In the genomic region with DNA sequence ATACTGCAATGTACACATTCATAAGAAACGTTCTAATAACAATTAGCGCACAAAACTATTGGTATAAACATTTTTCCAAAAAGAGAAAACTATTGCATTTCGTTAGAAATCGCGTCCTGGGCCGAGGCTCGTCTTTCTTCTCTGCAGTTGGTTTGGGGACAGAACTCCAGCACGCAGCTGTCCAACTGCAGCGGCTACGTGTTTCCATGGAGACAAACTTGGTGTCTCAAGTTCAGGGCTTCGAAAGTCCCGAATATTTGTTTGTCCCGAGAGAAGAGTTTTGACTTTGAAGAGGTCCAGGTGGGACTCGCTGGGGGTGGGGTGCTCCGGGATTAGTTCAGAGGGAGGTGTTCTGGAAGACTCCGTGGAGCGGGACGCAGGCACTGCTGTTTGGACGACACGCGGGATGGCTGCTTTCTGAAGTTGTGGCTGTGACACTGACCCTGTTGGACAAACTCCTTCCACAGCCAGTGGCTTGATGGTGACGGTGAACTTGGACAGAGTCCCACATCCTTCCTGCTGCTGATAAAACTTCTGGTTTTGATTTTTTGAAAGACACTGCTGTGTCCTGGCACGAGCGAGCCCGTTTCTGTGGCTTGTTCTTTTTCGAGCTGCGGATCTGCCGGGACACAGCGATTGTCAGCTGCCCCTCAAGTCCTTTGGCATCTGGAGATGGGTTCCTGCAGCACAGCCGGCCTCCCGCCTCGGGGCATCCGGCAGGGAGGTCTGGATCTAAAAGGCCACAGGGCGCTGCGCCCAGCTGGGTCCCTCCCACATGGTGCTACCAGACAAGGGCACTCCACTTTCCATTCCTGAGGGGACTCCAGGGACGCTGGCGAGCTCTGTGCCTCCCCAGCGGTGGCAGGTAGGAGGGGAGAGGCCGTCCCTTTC, we compare ENCODE assay signal across 2 cellular contexts.
TF ChIP-seq lines count a peak whose summit lies in the region.

No MANE protein-coding gene starts in this region.

TF ChIP-seq in H1, 55 proteins besides CTCF, POLR2A, EP300 and RAD21:
- TF ChIP-seq, protein P1, sequence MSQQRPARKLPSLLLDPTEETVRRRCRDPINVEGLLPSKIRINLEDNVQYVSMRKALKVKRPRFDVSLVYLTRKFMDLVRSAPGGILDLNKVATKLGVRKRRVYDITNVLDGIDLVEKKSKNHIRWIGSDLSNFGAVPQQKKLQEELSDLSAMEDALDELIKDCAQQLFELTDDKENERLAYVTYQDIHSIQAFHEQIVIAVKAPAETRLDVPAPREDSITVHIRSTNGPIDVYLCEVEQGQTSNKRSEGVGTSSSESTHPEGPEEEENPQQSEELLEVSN (IDR thresholded peaks at IDR 0.05) = no peak
- TF ChIP-seq, protein P2, sequence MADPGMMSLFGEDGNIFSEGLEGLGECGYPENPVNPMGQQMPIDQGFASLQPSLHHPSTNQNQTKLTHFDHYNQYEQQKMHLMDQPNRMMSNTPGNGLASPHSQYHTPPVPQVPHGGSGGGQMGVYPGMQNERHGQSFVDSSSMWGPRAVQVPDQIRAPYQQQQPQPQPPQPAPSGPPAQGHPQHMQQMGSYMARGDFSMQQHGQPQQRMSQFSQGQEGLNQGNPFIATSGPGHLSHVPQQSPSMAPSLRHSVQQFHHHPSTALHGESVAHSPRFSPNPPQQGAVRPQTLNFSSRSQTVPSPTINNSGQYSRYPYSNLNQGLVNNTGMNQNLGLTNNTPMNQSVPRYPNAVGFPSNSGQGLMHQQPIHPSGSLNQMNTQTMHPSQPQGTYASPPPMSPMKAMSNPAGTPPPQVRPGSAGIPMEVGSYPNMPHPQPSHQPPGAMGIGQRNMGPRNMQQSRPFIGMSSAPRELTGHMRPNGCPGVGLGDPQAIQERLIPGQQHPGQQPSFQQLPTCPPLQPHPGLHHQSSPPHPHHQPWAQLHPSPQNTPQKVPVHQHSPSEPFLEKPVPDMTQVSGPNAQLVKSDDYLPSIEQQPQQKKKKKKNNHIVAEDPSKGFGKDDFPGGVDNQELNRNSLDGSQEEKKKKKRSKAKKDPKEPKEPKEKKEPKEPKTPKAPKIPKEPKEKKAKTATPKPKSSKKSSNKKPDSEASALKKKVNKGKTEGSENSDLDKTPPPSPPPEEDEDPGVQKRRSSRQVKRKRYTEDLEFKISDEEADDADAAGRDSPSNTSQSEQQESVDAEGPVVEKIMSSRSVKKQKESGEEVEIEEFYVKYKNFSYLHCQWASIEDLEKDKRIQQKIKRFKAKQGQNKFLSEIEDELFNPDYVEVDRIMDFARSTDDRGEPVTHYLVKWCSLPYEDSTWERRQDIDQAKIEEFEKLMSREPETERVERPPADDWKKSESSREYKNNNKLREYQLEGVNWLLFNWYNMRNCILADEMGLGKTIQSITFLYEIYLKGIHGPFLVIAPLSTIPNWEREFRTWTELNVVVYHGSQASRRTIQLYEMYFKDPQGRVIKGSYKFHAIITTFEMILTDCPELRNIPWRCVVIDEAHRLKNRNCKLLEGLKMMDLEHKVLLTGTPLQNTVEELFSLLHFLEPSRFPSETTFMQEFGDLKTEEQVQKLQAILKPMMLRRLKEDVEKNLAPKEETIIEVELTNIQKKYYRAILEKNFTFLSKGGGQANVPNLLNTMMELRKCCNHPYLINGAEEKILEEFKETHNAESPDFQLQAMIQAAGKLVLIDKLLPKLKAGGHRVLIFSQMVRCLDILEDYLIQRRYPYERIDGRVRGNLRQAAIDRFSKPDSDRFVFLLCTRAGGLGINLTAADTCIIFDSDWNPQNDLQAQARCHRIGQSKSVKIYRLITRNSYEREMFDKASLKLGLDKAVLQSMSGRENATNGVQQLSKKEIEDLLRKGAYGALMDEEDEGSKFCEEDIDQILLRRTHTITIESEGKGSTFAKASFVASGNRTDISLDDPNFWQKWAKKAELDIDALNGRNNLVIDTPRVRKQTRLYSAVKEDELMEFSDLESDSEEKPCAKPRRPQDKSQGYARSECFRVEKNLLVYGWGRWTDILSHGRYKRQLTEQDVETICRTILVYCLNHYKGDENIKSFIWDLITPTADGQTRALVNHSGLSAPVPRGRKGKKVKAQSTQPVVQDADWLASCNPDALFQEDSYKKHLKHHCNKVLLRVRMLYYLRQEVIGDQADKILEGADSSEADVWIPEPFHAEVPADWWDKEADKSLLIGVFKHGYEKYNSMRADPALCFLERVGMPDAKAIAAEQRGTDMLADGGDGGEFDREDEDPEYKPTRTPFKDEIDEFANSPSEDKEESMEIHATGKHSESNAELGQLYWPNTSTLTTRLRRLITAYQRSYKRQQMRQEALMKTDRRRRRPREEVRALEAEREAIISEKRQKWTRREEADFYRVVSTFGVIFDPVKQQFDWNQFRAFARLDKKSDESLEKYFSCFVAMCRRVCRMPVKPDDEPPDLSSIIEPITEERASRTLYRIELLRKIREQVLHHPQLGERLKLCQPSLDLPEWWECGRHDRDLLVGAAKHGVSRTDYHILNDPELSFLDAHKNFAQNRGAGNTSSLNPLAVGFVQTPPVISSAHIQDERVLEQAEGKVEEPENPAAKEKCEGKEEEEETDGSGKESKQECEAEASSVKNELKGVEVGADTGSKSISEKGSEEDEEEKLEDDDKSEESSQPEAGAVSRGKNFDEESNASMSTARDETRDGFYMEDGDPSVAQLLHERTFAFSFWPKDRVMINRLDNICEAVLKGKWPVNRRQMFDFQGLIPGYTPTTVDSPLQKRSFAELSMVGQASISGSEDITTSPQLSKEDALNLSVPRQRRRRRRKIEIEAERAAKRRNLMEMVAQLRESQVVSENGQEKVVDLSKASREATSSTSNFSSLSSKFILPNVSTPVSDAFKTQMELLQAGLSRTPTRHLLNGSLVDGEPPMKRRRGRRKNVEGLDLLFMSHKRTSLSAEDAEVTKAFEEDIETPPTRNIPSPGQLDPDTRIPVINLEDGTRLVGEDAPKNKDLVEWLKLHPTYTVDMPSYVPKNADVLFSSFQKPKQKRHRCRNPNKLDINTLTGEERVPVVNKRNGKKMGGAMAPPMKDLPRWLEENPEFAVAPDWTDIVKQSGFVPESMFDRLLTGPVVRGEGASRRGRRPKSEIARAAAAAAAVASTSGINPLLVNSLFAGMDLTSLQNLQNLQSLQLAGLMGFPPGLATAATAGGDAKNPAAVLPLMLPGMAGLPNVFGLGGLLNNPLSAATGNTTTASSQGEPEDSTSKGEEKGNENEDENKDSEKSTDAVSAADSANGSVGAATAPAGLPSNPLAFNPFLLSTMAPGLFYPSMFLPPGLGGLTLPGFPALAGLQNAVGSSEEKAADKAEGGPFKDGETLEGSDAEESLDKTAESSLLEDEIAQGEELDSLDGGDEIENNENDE (IDR thresholded peaks at IDR 0.05; ENCODE audit: insufficient replicate concordance, low read length) = no peak

TF ChIP-seq in HepG2, 621 proteins besides CTCF, POLR2A, EP300 and RAD21 (continues in another document):
- TF ChIP-seq MTA1 (CRISPR knock-in tag; IDR thresholded peaks at IDR 0.05; ENCODE audit: borderline replicate concordance) (no peak), CCAR2 (optimal IDR thresholded peaks at IDR 0.05; ENCODE audit: low read depth, low read length) (no peak), AHR (CRISPR knock-in tag; IDR thresholded peaks at IDR 0.05) (peak; percentile 45; the same call in 1 of the 2 replicates), REPIN1 (CRISPR knock-in tag; IDR thresholded peaks at IDR 0.05; ENCODE audit: borderline replicate concordance, low read depth) (no peak), ZNF644 (CRISPR knock-in tag; IDR thresholded peaks at IDR 0.05; ENCODE audit: low read depth) (no peak), ZNF775 (CRISPR knock-in tag; IDR thresholded peaks at IDR 0.05; ENCODE audit: borderline replicate concordance) (no peak), HIVEP1 (CRISPR knock-in tag; IDR thresholded peaks at IDR 0.05) (0 out of 2 replicates have a peak, but pooled peaks have one; percentile 30), ZNF670 (CRISPR knock-in tag; IDR thresholded peaks at IDR 0.05; ENCODE audit: borderline replicate concordance) (no peak), AGO2 (optimal IDR thresholded peaks at IDR 0.05; ENCODE audit: low read depth, low read length) (no peak), RFX1 (IDR thresholded peaks at IDR 0.05) (peak; percentile 21; the same call in 1 of the 2 replicates), SAP130 (CRISPR knock-in tag; IDR thresholded peaks at IDR 0.05; ENCODE audit: low read depth) (0 out of 2 replicates have a peak, but pooled peaks have one; percentile 9), SKI (IDR thresholded peaks at IDR 0.05; ENCODE audit: partially characterized antibody) (peak; percentile 27), FLYWCH1 (CRISPR knock-in tag; IDR thresholded peaks at IDR 0.05) (no peak), CHCHD3 (CRISPR knock-in tag; IDR thresholded peaks at IDR 0.05) (no peak), ARHGAP35 (CRISPR knock-in tag; IDR thresholded peaks at IDR 0.05; ENCODE audit: borderline replicate concordance) (no peak), ZIK1 (CRISPR knock-in tag; IDR thresholded peaks at IDR 0.05; ENCODE audit: borderline replicate concordance, low read depth) (no peak), TSC22D2 (CRISPR knock-in tag; IDR thresholded peaks at IDR 0.05; ENCODE audit: borderline replicate concordance) (no peak), GATA4 (IDR thresholded peaks at IDR 0.05; ENCODE audit: borderline replicate concordance, low read depth) (no peak), HNRNPLL (IDR thresholded peaks at IDR 0.05; ENCODE audit: low read depth, low read length, poor library complexity, severe bottlenecking) (no peak), AKAP8 (CRISPR knock-in tag; IDR thresholded peaks at IDR 0.05) (no peak)
- TF ChIP-seq, protein P3, sequence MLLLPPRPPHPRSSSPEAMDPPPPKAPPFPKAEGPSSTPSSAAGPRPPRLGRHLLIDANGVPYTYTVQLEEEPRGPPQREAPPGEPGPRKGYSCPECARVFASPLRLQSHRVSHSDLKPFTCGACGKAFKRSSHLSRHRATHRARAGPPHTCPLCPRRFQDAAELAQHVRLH (CRISPR knock-in tag; IDR thresholded peaks at IDR 0.05; ENCODE audit: borderline replicate concordance, low read depth) = no peak
- TF ChIP-seq, protein P4, sequence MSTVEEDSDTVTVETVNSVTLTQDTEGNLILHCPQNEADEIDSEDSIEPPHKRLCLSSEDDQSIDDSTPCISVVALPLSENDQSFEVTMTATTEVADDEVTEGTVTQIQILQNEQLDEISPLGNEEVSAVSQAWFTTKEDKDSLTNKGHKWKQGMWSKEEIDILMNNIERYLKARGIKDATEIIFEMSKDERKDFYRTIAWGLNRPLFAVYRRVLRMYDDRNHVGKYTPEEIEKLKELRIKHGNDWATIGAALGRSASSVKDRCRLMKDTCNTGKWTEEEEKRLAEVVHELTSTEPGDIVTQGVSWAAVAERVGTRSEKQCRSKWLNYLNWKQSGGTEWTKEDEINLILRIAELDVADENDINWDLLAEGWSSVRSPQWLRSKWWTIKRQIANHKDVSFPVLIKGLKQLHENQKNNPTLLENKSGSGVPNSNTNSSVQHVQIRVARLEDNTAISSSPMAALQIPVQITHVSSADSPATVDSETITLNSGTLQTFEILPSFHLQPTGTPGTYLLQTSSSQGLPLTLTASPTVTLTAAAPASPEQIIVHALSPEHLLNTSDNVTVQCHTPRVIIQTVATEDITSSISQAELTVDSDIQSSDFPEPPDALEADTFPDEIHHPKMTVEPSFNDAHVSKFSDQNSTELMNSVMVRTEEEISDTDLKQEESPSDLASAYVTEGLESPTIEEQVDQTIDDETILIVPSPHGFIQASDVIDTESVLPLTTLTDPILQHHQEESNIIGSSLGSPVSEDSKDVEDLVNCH (CRISPR knock-in tag; IDR thresholded peaks at IDR 0.05) = no peak
- TF ChIP-seq, protein P5, sequence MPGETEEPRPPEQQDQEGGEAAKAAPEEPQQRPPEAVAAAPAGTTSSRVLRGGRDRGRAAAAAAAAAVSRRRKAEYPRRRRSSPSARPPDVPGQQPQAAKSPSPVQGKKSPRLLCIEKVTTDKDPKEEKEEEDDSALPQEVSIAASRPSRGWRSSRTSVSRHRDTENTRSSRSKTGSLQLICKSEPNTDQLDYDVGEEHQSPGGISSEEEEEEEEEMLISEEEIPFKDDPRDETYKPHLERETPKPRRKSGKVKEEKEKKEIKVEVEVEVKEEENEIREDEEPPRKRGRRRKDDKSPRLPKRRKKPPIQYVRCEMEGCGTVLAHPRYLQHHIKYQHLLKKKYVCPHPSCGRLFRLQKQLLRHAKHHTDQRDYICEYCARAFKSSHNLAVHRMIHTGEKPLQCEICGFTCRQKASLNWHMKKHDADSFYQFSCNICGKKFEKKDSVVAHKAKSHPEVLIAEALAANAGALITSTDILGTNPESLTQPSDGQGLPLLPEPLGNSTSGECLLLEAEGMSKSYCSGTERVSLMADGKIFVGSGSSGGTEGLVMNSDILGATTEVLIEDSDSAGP (CRISPR knock-in tag; IDR thresholded peaks at IDR 0.05; ENCODE audit: borderline replicate concordance) = no peak; the same call in 1 of the 2 replicates
- TF ChIP-seq, protein P6, sequence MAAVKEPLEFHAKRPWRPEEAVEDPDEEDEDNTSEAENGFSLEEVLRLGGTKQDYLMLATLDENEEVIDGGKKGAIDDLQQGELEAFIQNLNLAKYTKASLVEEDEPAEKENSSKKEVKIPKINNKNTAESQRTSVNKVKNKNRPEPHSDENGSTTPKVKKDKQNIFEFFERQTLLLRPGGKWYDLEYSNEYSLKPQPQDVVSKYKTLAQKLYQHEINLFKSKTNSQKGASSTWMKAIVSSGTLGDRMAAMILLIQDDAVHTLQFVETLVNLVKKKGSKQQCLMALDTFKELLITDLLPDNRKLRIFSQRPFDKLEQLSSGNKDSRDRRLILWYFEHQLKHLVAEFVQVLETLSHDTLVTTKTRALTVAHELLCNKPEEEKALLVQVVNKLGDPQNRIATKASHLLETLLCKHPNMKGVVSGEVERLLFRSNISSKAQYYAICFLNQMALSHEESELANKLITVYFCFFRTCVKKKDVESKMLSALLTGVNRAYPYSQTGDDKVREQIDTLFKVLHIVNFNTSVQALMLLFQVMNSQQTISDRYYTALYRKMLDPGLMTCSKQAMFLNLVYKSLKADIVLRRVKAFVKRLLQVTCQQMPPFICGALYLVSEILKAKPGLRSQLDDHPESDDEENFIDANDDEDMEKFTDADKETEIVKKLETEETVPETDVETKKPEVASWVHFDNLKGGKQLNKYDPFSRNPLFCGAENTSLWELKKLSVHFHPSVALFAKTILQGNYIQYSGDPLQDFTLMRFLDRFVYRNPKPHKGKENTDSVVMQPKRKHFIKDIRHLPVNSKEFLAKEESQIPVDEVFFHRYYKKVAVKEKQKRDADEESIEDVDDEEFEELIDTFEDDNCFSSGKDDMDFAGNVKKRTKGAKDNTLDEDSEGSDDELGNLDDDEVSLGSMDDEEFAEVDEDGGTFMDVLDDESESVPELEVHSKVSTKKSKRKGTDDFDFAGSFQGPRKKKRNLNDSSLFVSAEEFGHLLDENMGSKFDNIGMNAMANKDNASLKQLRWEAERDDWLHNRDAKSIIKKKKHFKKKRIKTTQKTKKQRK (IDR thresholded peaks at IDR 0.05; ENCODE audit: low read length) = no peak
- TF ChIP-seq, protein P7, sequence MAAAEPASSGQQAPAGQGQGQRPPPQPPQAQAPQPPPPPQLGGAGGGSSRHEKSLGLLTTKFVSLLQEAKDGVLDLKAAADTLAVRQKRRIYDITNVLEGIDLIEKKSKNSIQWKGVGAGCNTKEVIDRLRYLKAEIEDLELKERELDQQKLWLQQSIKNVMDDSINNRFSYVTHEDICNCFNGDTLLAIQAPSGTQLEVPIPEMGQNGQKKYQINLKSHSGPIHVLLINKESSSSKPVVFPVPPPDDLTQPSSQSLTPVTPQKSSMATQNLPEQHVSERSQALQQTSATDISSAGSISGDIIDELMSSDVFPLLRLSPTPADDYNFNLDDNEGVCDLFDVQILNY (CRISPR knock-in tag; conservative IDR thresholded peaks at IDR 0.05) = no peak
